Comparison of ENCODE assay signal across 8 cellular contexts in the genomic region with DNA sequence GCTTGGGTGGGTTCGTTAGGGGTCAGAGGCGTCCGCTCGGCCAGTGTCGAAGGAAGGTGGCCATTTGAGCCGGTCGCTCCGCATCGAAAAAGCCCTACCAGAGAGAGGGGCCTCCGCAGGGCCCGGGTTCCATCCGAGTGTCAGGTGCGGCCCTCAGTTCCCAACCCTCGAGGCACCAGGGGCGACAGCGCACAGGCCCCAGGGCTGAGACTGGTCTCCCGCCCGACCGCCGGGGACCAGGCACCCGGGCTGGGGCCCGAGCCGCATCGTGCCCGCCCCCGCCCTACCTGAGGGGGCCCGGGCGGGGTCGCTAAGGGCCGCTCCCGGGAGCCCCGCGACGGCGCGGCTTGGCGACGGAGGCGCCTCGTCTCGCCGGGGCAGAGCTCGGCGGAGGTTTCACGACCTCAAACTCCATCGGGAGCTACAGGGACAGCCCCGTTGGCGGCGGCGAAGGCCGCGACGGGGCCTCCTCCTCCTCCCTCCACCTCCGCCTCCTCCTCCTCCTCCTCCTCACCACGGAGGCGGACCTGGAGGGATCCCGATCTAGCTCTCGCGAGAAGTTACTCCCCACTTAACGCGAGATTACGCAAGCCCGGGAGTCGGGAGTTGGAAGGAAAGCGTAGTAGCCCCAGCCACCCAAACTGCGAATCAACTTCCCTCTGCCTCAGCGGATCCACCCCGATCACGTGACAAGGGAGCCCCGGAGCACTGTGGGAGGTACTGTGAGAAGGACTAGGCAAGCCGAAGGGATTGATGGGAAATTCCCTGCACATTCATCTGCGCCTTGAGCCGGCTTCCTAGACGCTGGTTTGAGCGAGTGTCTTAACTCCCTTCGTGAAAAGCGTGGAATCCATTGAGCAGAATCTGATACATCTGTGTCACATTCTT. TPM values are rescaled to one million over a fixed set of nuclear protein-coding genes. Genes with fewer than 3 reads are reported as not detected.
A peak's percentile ranks its signal among the peaks of the same experiment; 100 is the strongest.
DNase-seq lines count a peak whose midpoint lies in the region; ATAC-seq, FAIRE-seq and TF ChIP-seq lines count a peak whose summit lies in the region.

A gene with protein sequence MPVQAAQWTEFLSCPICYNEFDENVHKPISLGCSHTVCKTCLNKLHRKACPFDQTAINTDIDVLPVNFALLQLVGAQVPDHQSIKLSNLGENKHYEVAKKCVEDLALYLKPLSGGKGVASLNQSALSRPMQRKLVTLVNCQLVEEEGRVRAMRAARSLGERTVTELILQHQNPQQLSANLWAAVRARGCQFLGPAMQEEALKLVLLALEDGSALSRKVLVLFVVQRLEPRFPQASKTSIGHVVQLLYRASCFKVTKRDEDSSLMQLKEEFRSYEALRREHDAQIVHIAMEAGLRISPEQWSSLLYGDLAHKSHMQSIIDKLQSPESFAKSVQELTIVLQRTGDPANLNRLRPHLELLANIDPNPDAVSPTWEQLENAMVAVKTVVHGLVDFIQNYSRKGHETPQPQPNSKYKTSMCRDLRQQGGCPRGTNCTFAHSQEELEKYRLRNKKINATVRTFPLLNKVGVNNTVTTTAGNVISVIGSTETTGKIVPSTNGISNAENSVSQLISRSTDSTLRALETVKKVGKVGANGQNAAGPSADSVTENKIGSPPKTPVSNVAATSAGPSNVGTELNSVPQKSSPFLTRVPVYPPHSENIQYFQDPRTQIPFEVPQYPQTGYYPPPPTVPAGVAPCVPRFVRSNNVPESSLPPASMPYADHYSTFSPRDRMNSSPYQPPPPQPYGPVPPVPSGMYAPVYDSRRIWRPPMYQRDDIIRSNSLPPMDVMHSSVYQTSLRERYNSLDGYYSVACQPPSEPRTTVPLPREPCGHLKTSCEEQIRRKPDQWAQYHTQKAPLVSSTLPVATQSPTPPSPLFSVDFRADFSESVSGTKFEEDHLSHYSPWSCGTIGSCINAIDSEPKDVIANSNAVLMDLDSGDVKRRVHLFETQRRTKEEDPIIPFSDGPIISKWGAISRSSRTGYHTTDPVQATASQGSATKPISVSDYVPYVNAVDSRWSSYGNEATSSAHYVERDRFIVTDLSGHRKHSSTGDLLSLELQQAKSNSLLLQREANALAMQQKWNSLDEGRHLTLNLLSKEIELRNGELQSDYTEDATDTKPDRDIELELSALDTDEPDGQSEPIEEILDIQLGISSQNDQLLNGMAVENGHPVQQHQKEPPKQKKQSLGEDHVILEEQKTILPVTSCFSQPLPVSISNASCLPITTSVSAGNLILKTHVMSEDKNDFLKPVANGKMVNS (minus strand): TSS at position 537 of the 888 bp plus-strand sequence. CDS start 7,850 bp downstream, outside the sequence.

- peak; percentile 86 for ATAC-seq in HG02852 (IDR thresholded peaks at IDR 0.05; ENCODE audit: unreplicated experiment)

- H4K8ac ChIP-seq in trophoblast cell (ENCODE audit: low read depth, low read length): peak within 1 kb of the TSS; percentile 89

- H2AFZ ChIP-seq in trophoblast cell (ENCODE audit: insufficient read depth, low read length, poor library complexity): peak within 1 kb of the TSS; percentile 81

- H3K4me2 ChIP-seq in trophoblast cell (ENCODE audit: low read length): peak within 1 kb of the TSS; percentile 69

- no peaks in the 10 kb centered on the region for H3K27me3 ChIP-seq in adrenal gland
- no peaks in the 10 kb centered on the region for H3K27me3 ChIP-seq in trophoblast cell (ENCODE audit: insufficient read depth, low read length)
- H3K27me3 ChIP-seq in transverse colon: no peaks in the 10 kb centered on the region

- no peaks in the 10 kb centered on the region for H3K36me3 ChIP-seq in adrenal gland (replicated peaks in 1 of 2)
- no peaks in the 10 kb centered on the region for H3K36me3 ChIP-seq in trophoblast cell (ENCODE audit: control insufficient read depth in 1 of 2, insufficient read depth in 2 of 2, low read length in 2 of 2)
- peaks cover 0 to 9% (median 2%) of the 10 kb centered on the region in 4 donors for H3K36me3 ChIP-seq in transverse colon

- H3K18ac ChIP-seq in trophoblast cell (ENCODE audit: low read length): peak within 1 kb of the TSS; percentile 60

- peak within 1 kb of the TSS; percentile 71 for H4K91ac ChIP-seq in trophoblast cell (ENCODE audit: low read depth, low read length)

- peak within 1 kb of the TSS; percentile 77 for H2BK120ac ChIP-seq in trophoblast cell (ENCODE audit: insufficient read depth, low read length, poor library complexity)

- TF ChIP-seq EP300 in transverse colon (IDR thresholded peaks at IDR 0.05; ENCODE audit: low read depth): no peak

- H2AK5ac ChIP-seq in trophoblast cell (ENCODE audit: low read length): no peak within 1 kb of the TSS

- H3K23ac ChIP-seq in trophoblast cell (ENCODE audit: low read length): no peak within 1 kb of the TSS

- DNase-seq in GM12892 (ENCODE audit: insufficient read length) (peak; percentile 71), NCI-H146 (lab: John Stamatoyannopoulos, UW) (peak; percentile 98), T-helper 1 cell (peak; percentile 92 to 99 (median 98)), adrenal gland (peak; percentile 98 to 100 (median 99)), cardiac septum (ENCODE audit: low spot score) (peak; percentile 100), trophoblast cell (peak; percentile 100), transverse colon (peak; percentile 98)

- H2BK12ac ChIP-seq in trophoblast cell (ENCODE audit: low read length): no peak within 1 kb of the TSS

- TF ChIP-seq CTCF in adrenal gland (IDR thresholded peaks at IDR 0.05): no peak
- peak in 1 of 5 experiments; percentile 7 for TF ChIP-seq CTCF in transverse colon (IDR thresholded peaks at IDR 0.05)

- peak within 1 kb of the TSS; percentile 65 to 95 (median 94) for H3K27ac ChIP-seq in adrenal gland
- peak within 1 kb of the TSS; percentile 83 for H3K27ac ChIP-seq in trophoblast cell (ENCODE audit: low read depth, low read length)
- H3K27ac ChIP-seq in transverse colon: peak within 1 kb of the TSS; percentile 96 to 99 (median 96)

- peaks cover 6% of the 10 kb centered on the region for H3K79me1 ChIP-seq in trophoblast cell (ENCODE audit: low read length)

- H4K12ac ChIP-seq in trophoblast cell (ENCODE audit: low read depth, low read length): peak within 1 kb of the TSS; percentile 75

- WGBS in adrenal gland, 4 donors: 0 to 1% (median 1%) methylated on average over 27 to 77 of the region's 77 CpGs
- no CpG with 5 or more reads among the region's 77 CpGs for WGBS in trophoblast cell (ENCODE audit: extremely low coverage, insufficient coverage, insufficient read length)
- 0% methylated on average over 2 to 45 of the region's 77 CpGs for WGBS in transverse colon (ENCODE audit: low coverage in 1 of 2), 2 donors

- FAIRE-seq in GM12892 (lab: Jason Lieb, UNC): peak; percentile 98

- H3K79me2 ChIP-seq in trophoblast cell (ENCODE audit: control insufficient read depth, insufficient read depth, low read length, poor library complexity): peaks cover 8% of the 10 kb centered on the region

- H2BK5ac ChIP-seq in trophoblast cell (ENCODE audit: low read depth, low read length, poor library complexity): peak within 1 kb of the TSS; percentile 91

- peak within 1 kb of the TSS; percentile 95 for H3K4ac ChIP-seq in trophoblast cell (ENCODE audit: low read depth, low read length)

- H3K4me3 ChIP-seq in adrenal gland (peak within 1 kb of the TSS; percentile 73 to 89 (median 80)), trophoblast cell (ENCODE audit: low read depth, low read length) (peak within 1 kb of the TSS; percentile 87), transverse colon (peak within 1 kb of the TSS; percentile 78 to 98 (median 90))

- in situ Hi-C loops in transverse colon (cut with MboI; ENCODE audit: low pct_ligation_motif_present in 1 of 4, low pct_unique_long_range_greater_than_20kb in 1 of 4, low sequenced_read_pairs in 3 of 4): no loop called here

- peak; percentile 88 for TF ChIP-seq POLR2A in GM12892 (IDR thresholded peaks at IDR 0.05; ENCODE audit: low read depth, low read length)
- peak; percentile 94 to 95 for TF ChIP-seq POLR2A in adrenal gland (IDR thresholded peaks at IDR 0.05)
- TF ChIP-seq POLR2A in transverse colon (IDR thresholded peaks at IDR 0.05): peak; percentile 95

- H3K4me1 ChIP-seq in adrenal gland (replicated peaks in 1 of 2) (peaks cover 8 to 37% of the 10 kb centered on the region in 2 donors), trophoblast cell (ENCODE audit: control insufficient read depth in 1 of 2, insufficient read depth in 2 of 2, low read length in 2 of 2) (no peaks in the 10 kb centered on the region), transverse colon (peaks cover 10 to 46% (median 25%) of the 10 kb centered on the region in 4 donors)

- H3K9me3 ChIP-seq in adrenal gland (replicated peaks in 1 of 3): no peaks in the 10 kb centered on the region
- no peaks in the 10 kb centered on the region for H3K9me3 ChIP-seq in trophoblast cell (ENCODE audit: insufficient read depth, low read depth, low read length)
- H3K9me3 ChIP-seq in transverse colon: no peaks in the 10 kb centered on the region

- peak within 1 kb of the TSS; percentile 75 for H3K14ac ChIP-seq in trophoblast cell (ENCODE audit: low read length)

- H3K9ac ChIP-seq in trophoblast cell (ENCODE audit: low read length): peak within 1 kb of the TSS; percentile 97

- intact Hi-C loops in adrenal gland (cut with DNase I): no loop called here
- intact Hi-C loops in cardiac septum (cut with DNase I): loop anchor here (2.0 kb wide), 1 partner anchor 36 kb away; a partner anchor contains a TSS
- intact Hi-C loops in transverse colon (cut with DNase I; ENCODE audit: low total_unique reads): no loop called here

RNA-seq across cellular contexts. Expression of the gene that starts here (rescaled TPM):
- 11.6 TPM for polyA plus RNA-seq in GM12892 (2012; ENCODE audit: missing spikeins)
- 10 to 100 TPM; 22.6 to 37.4 (median 32.6) TPM for total RNA-seq in adrenal gland
- 10 to 100 TPM in 1 of 3 donors, 1 to 10 TPM in 2; 8.0 to 16.3 (median 9.3) TPM for polyA plus RNA-seq in adrenal gland
- total RNA-seq in cardiac septum: 47.3 TPM
- 31.5 and 34.4 TPM in 2 replicates for polyA plus RNA-seq in trophoblast cell (2013)
- 100 to 1,000 TPM in 1 of 4 donors, 10 to 100 TPM in 3; 42.5 to 163 (median 54.7) TPM for total RNA-seq in transverse colon

Comparison
In these comparisons a context has a peak if more than half of its experiments do, and no peak if none do; other contexts are left out.
1. Peak in every context shown above with its lines: DNase-seq, ATAC-seq, H3K4me3 ChIP-seq and H3K27ac ChIP-seq.